26 cellular contexts compared by ENCODE assay signal in genomic region chr7:2330506-2330905, GRCh38.
"Had no signal": no experiment of that assay in that cellular context is flagged by ENCODE, and none has a peak within 500 bp of the region (broad histone marks: within the 10 kb centered on the region; RNA-seq: fewer than 3 reads in every experiment).

No MANE protein-coding gene starts in this region.

- DNase-seq: activated CD4-positive, alpha-beta memory T cell treated with anti-CD3 and anti-CD28 coated beads for 36 hours; activated CD4-positive, alpha-beta T cell treated with anti-CD3 and anti-CD28 coated beads for 36 hours; activated CD4-positive, alpha-beta T cell treated with anti-CD3 and anti-CD28 coated beads, Interleukin-2, amount 10 ng/mL, durations not matched to agents 24 days and 14 days; activated CD4-positive, CD25-positive, alpha-beta regulatory T cell; activated CD4-positive, CD25-positive, alpha-beta regulatory T cell treated with anti-CD3 and anti-CD28 coated beads, Interleukin-2, amount 50 U/mL, for 72 hours; activated CD8-positive, alpha-beta memory T cell treated with anti-CD3 and anti-CD28 coated beads, Interleukin-2, amount 10 ng/mL, durations not matched to agents 7 days and 5 days; activated CD8-positive, alpha-beta memory T cell treated with anti-CD3 and anti-CD28 coated beads, Interleukin-2, amount 50 U/mL, for 4 hours; activated CD8-positive, alpha-beta T cell treated with anti-CD3 and anti-CD28 coated beads, Interleukin-2, amount 10 ng/mL, durations not matched to agents 7 days and 5 days; activated gamma-delta T cell treated with Interleukin-2 at 50 U/mL for 16 hours; activated naive CD4-positive, alpha-beta T cell treated with anti-CD3 and anti-CD28 coated beads, Interleukin-2, amount 50 U/mL, for 16 hours; activated naive CD4-positive, alpha-beta T cell treated with Interleukin-2 at 50 U/mL for 16 hours; activated T-cell treated with anti-CD3 and anti-CD28 coated beads, Interleukin-2, amount 50 U/mL, for 1 hour; activated T-cell treated with anti-CD3 and anti-CD28 coated beads, Interleukin-2, amount 50 U/mL, for 48 hours; amniotic stem cell; anterior cingulate cortex; body of pancreas; caudate nucleus; cortex of kidney; effector CD8-positive, alpha-beta T cell; esophagus squamous epithelium; foreskin fibroblast; head of caudate nucleus; T-helper 1 cell; T-helper 17 cell; T1000; WERI-Rb-1 had no signal

- H3K4me3 ChIP-seq: body of pancreas, esophagus squamous epithelium had no signal
